Comparison of ENCODE assay signal across 23 cellular contexts in genomic region chr18:23730850-23731249, GRCh38. TPM values are rescaled to one million over a fixed set of nuclear protein-coding genes. Genes with fewer than 3 reads are reported as not detected.
DNase-seq lines count a peak whose midpoint lies in the region; FAIRE-seq and TF ChIP-seq lines count a peak whose summit lies in the region.
"Had no signal": no experiment of that assay in that cellular context is flagged by ENCODE, and none has a peak within 500 bp of the region (broad histone marks: within the 10 kb centered on the region; RNA-seq: fewer than 3 reads in every experiment).

No MANE protein-coding gene starts in this region.

- H3K27ac ChIP-seq in uterus = peak overlapping the region; percentile 46 to 65
- H3K27ac ChIP-seq: BLaER1 treated with 17β-estradiol and CSF1 and Interleukin-3, amounts not matched to agents 10 nM and 100 nM; PC-9; SJSA1 had no signal

- H3K4me3 ChIP-seq in uterus = no peak overlapping the region
- H3K4me3 ChIP-seq: A549; BLaER1 treated with 17β-estradiol and CSF1 and Interleukin-3, amounts not matched to agents 10 nM and 100 nM; PC-9; SJSA1 had no signal

- no peak for TF ChIP-seq CTCF in uterus (IDR thresholded peaks at IDR 0.05)

- no peaks in the 10 kb centered on the region for H3K36me3 ChIP-seq in uterus
- H3K36me3 ChIP-seq: BLaER1 treated with 17β-estradiol and CSF1 and Interleukin-3, amounts not matched to agents 10 nM and 100 nM; SJSA1 had no signal

- no peaks in the 10 kb centered on the region for H3K4me1 ChIP-seq in uterus
- H3K4me1 ChIP-seq: SJSA1 had no signal

- DNase-seq in LoVo (ENCODE audit: low spot score) (peak; percentile 42), NCI-H146 treated with DMSO at 0.1 percent for 48 hours (lab: John Stamatoyannopoulos, UW; ENCODE audit: unreplicated experiment) (peak; percentile 46), uterus (no peak), NCI-H748 (lab: John Stamatoyannopoulos, UW; ENCODE audit: unreplicated experiment) (no peak), RPMI8226 (no peak), UCSD-AML1 (lab: John Stamatoyannopoulos, UW; ENCODE audit: unreplicated experiment) (no peak)
- DNase-seq: AML-193; CD4-positive, alpha-beta T cell; DMS53; NCI-H1092; NCI-H187; NCI-H2107; NCI-H345; NCI-H510A treated with DMSO at 0.1 percent for 48 hours; NCI-H774; PC-9; Right ventricle myocardium superior had no signal

- no peaks in the 10 kb centered on the region for H3K27me3 ChIP-seq in uterus
- H3K27me3 ChIP-seq: BLaER1 treated with 17β-estradiol and CSF1 and Interleukin-3, amounts not matched to agents 10 nM and 100 nM had no signal

- FAIRE-seq in endometrium (lab: Jason Lieb, UNC) = peak; percentile 35
- FAIRE-seq: A549, GM18507, H54 had no signal

- H3K9me3 ChIP-seq in uterus = no peaks in the 10 kb centered on the region
- H3K9me3 ChIP-seq: A549, SJSA1 had no signal

- intact Hi-C loops in uterus (cut with DNase I; ENCODE audit: low total_unique reads) = no loop called here

- no peak for TF ChIP-seq POLR2A in uterus (IDR thresholded peaks at IDR 0.05)

RNA-seq across cellular contexts. Expression of gene LAMA3, which starts 41.6 kb away (rescaled TPM):
- total RNA-seq in uterus = 10 to 100 TPM; 46.5 to 75.4 (median 57.4) TPM

Comparison
In these comparisons a context has a peak if more than half of its experiments do, and no peak if none do; other contexts are left out.
1. DNase-seq: peak in LoVo (single experiment) and NCI-H146 treated with DMSO at 0.1 percent for 48 hours (single experiment); none in uterus (0 of 2), NCI-H748 (single experiment), RPMI8226 (single experiment) and UCSD-AML1 (single experiment).